16 cellular contexts compared by ENCODE assay signal in the genomic region with DNA sequence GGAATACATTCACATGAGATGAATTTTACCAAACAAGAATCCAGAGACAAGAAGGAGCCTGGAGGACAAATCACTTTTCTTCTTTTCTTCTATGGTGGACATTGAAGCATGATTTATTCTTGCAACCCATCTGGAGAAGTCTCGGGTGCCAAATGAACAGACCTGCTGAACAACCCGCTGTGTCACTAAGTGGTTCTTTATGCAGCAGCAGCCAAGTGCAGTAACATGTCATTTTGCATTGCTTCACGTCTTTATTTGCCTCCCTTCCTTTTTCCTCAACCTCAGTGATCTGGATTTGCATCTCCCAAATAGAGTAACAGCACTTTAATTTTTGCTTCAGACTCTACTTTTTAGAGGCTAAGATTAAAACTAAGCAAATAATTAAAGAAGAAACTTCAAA.
"Had no signal": no experiment of that assay in that cellular context is flagged by ENCODE, and none has a peak within 500 bp of the region (broad histone marks: within the 10 kb centered on the region; RNA-seq: fewer than 3 reads in every experiment).

No MANE protein-coding gene starts in this region.

- DNase-seq: effector CD4-positive, alpha-beta T cell; endodermal cell; erythroblast; foreskin keratinocyte; heart left ventricle; hypothalamus; mucosa of descending colon; naive thymus-derived CD8-positive, alpha-beta T cell; psoas muscle; spleen; stimulated activated CD4-positive, alpha-beta T cell treated with anti-CD3 and anti-CD28 coated beads, Interleukin-15, amount 100 ng/mL, for 24 hours; stimulated activated CD4-positive, alpha-beta T cell treated with anti-CD3 and anti-CD28 coated beads, Interleukin-1b, Interleukin-23, amount 100 ng/mL, for 48 hours; stimulated activated CD4-positive, alpha-beta T cell treated with anti-CD3 and anti-CD28 coated beads, Interleukin-4, amount 100 ng/mL, for 24 hours; tibial artery; upper lobe of left lung; uterus had no signal
